In genomic region chr4:56130609-56131150, GRCh38 we compare ENCODE assay signal across 18 cellular contexts.
DNase-seq lines count a peak whose midpoint lies in the region; ATAC-seq and TF ChIP-seq lines count a peak whose summit lies in the region.
"Had no signal": no experiment of that assay in that cellular context is flagged by ENCODE, and none has a peak within 500 bp of the region (broad histone marks: within the 10 kb centered on the region; RNA-seq: fewer than 3 reads in every experiment).

No MANE protein-coding gene starts in this region.

- H3K9me3 ChIP-seq in HCT116 (ENCODE audit: control insufficient read depth in 1 of 2, insufficient read depth in 1 of 2, low read depth in 1 of 2, low read length in 2 of 2) (no peaks in the 10 kb centered on the region), OCI-LY3 (ENCODE audit: insufficient read depth, low read length) (no peaks in the 10 kb centered on the region)
- H3K9me3 ChIP-seq: left lung, thoracic aorta had no signal

- no peaks in the 10 kb centered on the region for H3K27me3 Mint-ChIP-seq in Calu3 (ENCODE audit: unreplicated experiment)
- no peaks in the 10 kb centered on the region for H3K27me3 Mint-ChIP-seq in MCF 10A (ENCODE audit: insufficient read depth, unreplicated experiment)

- H4K20me1 ChIP-seq in HCT116 (ENCODE audit: insufficient read depth): no peaks in the 10 kb centered on the region
- no peaks in the 10 kb centered on the region for H4K20me1 ChIP-seq in OCI-LY3 (ENCODE audit: insufficient read depth, low read length)

- H3K9ac ChIP-seq in HCT116 (ENCODE audit: low read length): no peak overlapping the region
- H3K9ac ChIP-seq in OCI-LY3 (ENCODE audit: low read length): no peak overlapping the region

- H3K27ac Mint-ChIP-seq in Calu3 (ENCODE audit: unreplicated experiment) (peak overlapping the region; percentile 47), MCF 10A (ENCODE audit: low read depth, unreplicated experiment) (no peak overlapping the region)
- H3K27ac Mint-ChIP-seq: activated naive CD4-positive, alpha-beta T cell treated with anti-CD3 and anti-CD28 coated beads, Interleukin-2, amount 50 U/mL, for 72 hours had no signal

- peak overlapping the region; percentile 10; the same call in 1 of the 2 replicates for H3K4me2 ChIP-seq in HCT116 (ENCODE audit: low read length)
- H3K4me2 ChIP-seq in OCI-LY3 (ENCODE audit: low read length): peak overlapping the region; percentile 42

- H3K4me1 ChIP-seq in HCT116 (ENCODE audit: control insufficient read depth in 1 of 2, insufficient read depth in 2 of 2, low read length in 2 of 2) (peaks cover 25 to 38% of the 10 kb centered on the region in 2 experiments), OCI-LY3 (ENCODE audit: low read length) (peaks cover 10% of the 10 kb centered on the region)
- H3K4me1 ChIP-seq: left lung had no signal

- intact Hi-C loops in Calu3 (cut with micrococcal nuclease; ENCODE audit: unreplicated experiment): no loop called here
- intact Hi-C loops in HCT116 (cut with micrococcal nuclease): no loop called here
- intact Hi-C loops in MCF 10A (cut with micrococcal nuclease): no loop called here

- H3K9me3 Mint-ChIP-seq in Calu3 (ENCODE audit: low read depth, unreplicated experiment) (no peaks in the 10 kb centered on the region), MCF 10A (ENCODE audit: unreplicated experiment) (no peaks in the 10 kb centered on the region)
- H3K9me3 Mint-ChIP-seq: activated naive CD4-positive, alpha-beta T cell treated with anti-CD3 and anti-CD28 coated beads, Interleukin-2, amount 50 U/mL, for 72 hours; central memory CD8-positive, alpha-beta T cell had no signal

- no peak for TF ChIP-seq RAD21 in HCT116 (IDR thresholded peaks at IDR 0.05; ENCODE audit: low read depth)

- CTCF ChIA-PET in Calu3 (lab: Charles Lee) (interaction anchor here (0.9 kb wide), 1 partner anchor 170 kb away, joined by 4 read pairs; no protein-coding TSS in a partner anchor), HCT116 (lab: Charles Lee) (no interaction called here), MCF 10A (lab: Yijun Ruan, JAX) (interaction anchor here (0.6 to 0.7 kb wide), 2 partner anchors 170 to 1035 kb away, joined by 3 to 4 read pairs; no protein-coding TSS in a partner anchor)

- H3K4me3 Mint-ChIP-seq in Calu3 (ENCODE audit: low read depth, unreplicated experiment): no peak overlapping the region
- H3K4me3 Mint-ChIP-seq in MCF 10A (ENCODE audit: unreplicated experiment): no peak overlapping the region
- H3K4me3 Mint-ChIP-seq: central memory CD8-positive, alpha-beta T cell had no signal

- H3K79me2 ChIP-seq in HCT116 (ENCODE audit: insufficient read depth, low read length): no peaks in the 10 kb centered on the region
- no peaks in the 10 kb centered on the region for H3K79me2 ChIP-seq in OCI-LY3 (ENCODE audit: low read length)

- peaks cover 6% of the 10 kb centered on the region for H3K36me3 Mint-ChIP-seq in Calu3 (ENCODE audit: insufficient read depth, unreplicated experiment)
- no peaks in the 10 kb centered on the region for H3K36me3 Mint-ChIP-seq in MCF 10A (ENCODE audit: insufficient read depth, unreplicated experiment)
- H3K36me3 Mint-ChIP-seq: activated naive CD4-positive, alpha-beta T cell treated with anti-CD3 and anti-CD28 coated beads, Interleukin-2, amount 50 U/mL, for 72 hours had no signal

- BruUV-seq in Calu3 (replicated peaks; lab: Mats Ljungman, UMichigan) (no TSS peak), HCT116 (replicated peaks; lab: Mats Ljungman, UMichigan) (no TSS peak), MCF 10A (replicated peaks; lab: Mats Ljungman, UMichigan) (no TSS peak)

- no peak for TF ChIP-seq POLR2A in HCT116 (IDR thresholded peaks at IDR 0.05; ENCODE audit: borderline replicate concordance, extremely low read depth, insufficient read depth, insufficient read length)

- POLR2A ChIA-PET in HCT116 (lab: Charles Lee): no interaction called here
- POLR2A ChIA-PET in MCF 10A (lab: Yijun Ruan, JAX): interaction anchor here (0.6 to 0.9 kb wide), 3 partner anchors 53 to 116 kb away, joined by 3 to 5 read pairs (median 3); no protein-coding TSS in a partner anchor

- no peak overlapping the region for H2AFZ ChIP-seq in HCT116 (ENCODE audit: low read depth, low read length, poor library complexity, severe bottlenecking)
- no peak overlapping the region for H2AFZ ChIP-seq in OCI-LY3 (ENCODE audit: low read depth, low read length)

- H3K4me3 ChIP-seq in HCT116 (replicated peaks in 1 of 2; ENCODE audit: low read depth in 1 of 2, low read length in 2 of 2) (no peak overlapping the region), OCI-LY3 (ENCODE audit: low read length) (no peak overlapping the region), fibroblast of mammary gland (ENCODE audit: control insufficient read depth, low read depth, low read length) (no peak overlapping the region)
- H3K4me3 ChIP-seq: left lung, thoracic aorta had no signal

- no peak for TF ChIP-seq CTCF in Calu3 (IDR thresholded peaks at IDR 0.05; ENCODE audit: unreplicated experiment)
- TF ChIP-seq CTCF in HCT116 (IDR thresholded peaks at IDR 0.05 in 2 of 3, conservative IDR thresholded peaks at IDR 0.05 in 1 of 3; ENCODE audit: borderline replicate concordance in 1 of 3, insufficient read depth in 1 of 3, low read depth in 2 of 3, low read length in 2 of 3): no peak
- no peak for TF ChIP-seq CTCF in OCI-LY3 (IDR thresholded peaks at IDR 0.05; ENCODE audit: low read depth, low read length)
- no peak for TF ChIP-seq CTCF in fibroblast of mammary gland (conservative IDR thresholded peaks at IDR 0.05; ENCODE audit: control insufficient read depth, insufficient read depth, low read depth, low read length)
- TF ChIP-seq CTCF in MCF 10A (IDR thresholded peaks at IDR 0.05; ENCODE audit: unreplicated experiment): no peak
- no peak for TF ChIP-seq CTCF in omental fat pad (IDR thresholded peaks at IDR 0.05)

- no peaks in the 10 kb centered on the region for H3K9me2 ChIP-seq in HCT116 (ENCODE audit: insufficient read depth)

- RAD21 ChIA-PET in HCT116 (lab: Charles Lee; ENCODE audit: low non-redundant PET in 1 of 2, low total read pairs in 2 of 2, uncharacterized antibody in 2 of 2, unreplicated experiment in 2 of 2): no interaction called here

- DNase-seq in Calu3 (no peak), HCT116 (ENCODE audit: low read depth, low spot score) (no peak), fibroblast of mammary gland (ENCODE audit: low read depth) (peak; percentile 6), MCF 10A (ENCODE audit: unreplicated experiment) (no peak), omental fat pad (ENCODE audit: low spot score) (no peak)
- DNase-seq: activated CD4-positive, alpha-beta T cell treated with anti-CD3 and anti-CD28 coated beads, Interleukin-2, amount 50 U/mL, for 1 hour; activated T-cell treated with anti-CD3 and anti-CD28 coated beads, Interleukin-2, amount 50 U/mL, for 1 hour; foreskin melanocyte; left lung; NCI-H1048; NCI-H226; PC-3; small intestine had no signal

- H3K4me1 Mint-ChIP-seq in Calu3 (ENCODE audit: low read depth, unreplicated experiment) (peaks cover 29% of the 10 kb centered on the region), MCF 10A (ENCODE audit: insufficient read depth, unreplicated experiment) (no peaks in the 10 kb centered on the region)
- H3K4me1 Mint-ChIP-seq: central memory CD8-positive, alpha-beta T cell had no signal

- H3K36me3 ChIP-seq in HCT116 (ENCODE audit: control insufficient read depth in 1 of 2, insufficient read depth in 2 of 2, low read length in 2 of 2) (no peaks in the 10 kb centered on the region), OCI-LY3 (replicated peaks; ENCODE audit: low read depth, low read length) (no peaks in the 10 kb centered on the region)
- H3K36me3 ChIP-seq: left lung, thoracic aorta had no signal

- H3K27ac ChIP-seq in HCT116 (ENCODE audit: low read depth, low read length): no peak overlapping the region
- H3K27ac ChIP-seq in OCI-LY3 (ENCODE audit: low read length): no peak overlapping the region
- H3K27ac ChIP-seq: left lung, thoracic aorta had no signal

- H3K27me3 ChIP-seq in HCT116 (ENCODE audit: insufficient read depth, low read length): no peaks in the 10 kb centered on the region
- H3K27me3 ChIP-seq in OCI-LY3 (ENCODE audit: low read depth, low read length): no peaks in the 10 kb centered on the region
- H3K27me3 ChIP-seq: left lung had no signal

- ATAC-seq in HCT116: no peak
- ATAC-seq in omental fat pad (ENCODE audit: low FRiP score): no peak
- ATAC-seq in GM19455 (IDR thresholded peaks at IDR 0.05; ENCODE audit: unreplicated experiment): no peak
- ATAC-seq: activated naive CD4-positive, alpha-beta T cell treated with anti-CD3 and anti-CD28 coated beads, Interleukin-2, amount 50 U/mL, for 72 hours; left lung; PC-3 had no signal

TF ChIP-seq in HCT116, 20 proteins besides CTCF, POLR2A, EP300 and RAD21:
- no peak for TF ChIP-seq JUND (IDR thresholded peaks at IDR 0.05)
